ENCODE assay signal across 16 cellular contexts in the genomic region with DNA sequence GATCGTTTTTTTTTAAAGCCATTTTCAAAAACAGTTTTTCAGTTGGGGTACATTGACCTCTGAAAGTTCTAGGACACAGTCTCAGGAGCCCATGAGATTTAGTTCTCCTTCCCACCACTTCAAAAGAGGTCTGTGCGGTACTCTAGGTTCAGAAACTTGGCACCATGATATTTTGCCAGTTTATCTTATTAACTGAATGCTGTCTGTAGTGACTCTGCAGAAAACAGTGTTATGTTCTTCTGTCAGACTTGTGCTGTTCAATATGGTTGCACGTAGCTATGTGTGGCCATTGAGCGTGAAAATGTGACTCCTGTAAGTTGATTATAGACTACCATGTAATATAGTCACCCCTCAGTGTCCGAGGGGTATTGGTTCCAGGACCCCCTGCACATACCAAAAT.
"Had no signal": no experiment of that assay in that cellular context is flagged by ENCODE, and none has a peak within 500 bp of the region (broad histone marks: within the 10 kb centered on the region; RNA-seq: fewer than 3 reads in every experiment).

No MANE protein-coding gene starts in this region.

- H3K27ac Mint-ChIP-seq: activated CD4-positive, alpha-beta memory T cell treated with anti-CD3 and anti-CD28 coated beads for 36 hours; activated naive CD4-positive, alpha-beta T cell treated with anti-CD3 and anti-CD28 coated beads, Interleukin-2, amount 50 U/mL, for 72 hours; nephron; stimulated activated memory B cell treated with anti-CD40 and anti-IgM and Interleukin-4, amounts not matched to agents 10 μg/mL and 1 μg/mL and 100 μg/mL, for 72 hours had no signal

- H3K4me3 Mint-ChIP-seq: activated CD4-positive, alpha-beta memory T cell treated with anti-CD3 and anti-CD28 coated beads for 36 hours; activated T-cell treated with anti-CD3 and anti-CD28 coated beads, Interleukin-2, amount 50 U/mL, for 4 hours; nephron; stimulated activated memory B cell treated with anti-CD40 and anti-IgM and Interleukin-4, amounts not matched to agents 10 μg/mL and 1 μg/mL and 100 μg/mL, for 72 hours had no signal

- ATAC-seq: activated naive CD4-positive, alpha-beta T cell treated with anti-CD3 and anti-CD28 coated beads, Interleukin-2, amount 50 U/mL, for 72 hours; activated T-cell treated with anti-CD3 and anti-CD28 coated beads, Interleukin-2, amount 50 U/mL, for 4 hours; SK-N-SH treated with all-trans-retinoic acid at 6 μM for 48 hours; stimulated activated memory B cell treated with anti-CD40 and anti-IgM and Interleukin-4, amounts not matched to agents 10 μg/mL and 1 μg/mL and 100 μg/mL, for 72 hours had no signal

- H3K4me3 ChIP-seq: esophagus muscularis mucosa, psoas muscle, tibial artery had no signal

- H3K4me1 Mint-ChIP-seq: stimulated activated memory B cell treated with anti-CD40 and anti-IgM and Interleukin-4, amounts not matched to agents 10 μg/mL and 1 μg/mL and 100 μg/mL, for 72 hours had no signal

- H3K27ac ChIP-seq: WERI-Rb-1 had no signal

- DNase-seq: activated CD4-positive, alpha-beta memory T cell treated with anti-CD3 and anti-CD28 coated beads for 36 hours; activated effector memory CD4-positive, alpha-beta T cell treated with Interleukin-2 at 50 U/mL for 16 hours; activated T-cell treated with anti-CD3 and anti-CD28 coated beads, Interleukin-2, amount 50 U/mL, for 4 hours; caudate nucleus; mesendoderm; occipital lobe; psoas muscle; T-helper 1 cell; T1000; tibial artery; WERI-Rb-1 had no signal

- H3K27me3 ChIP-seq: esophagus muscularis mucosa, tibial artery had no signal

- H3K36me3 ChIP-seq: esophagus muscularis mucosa, WERI-Rb-1 had no signal

- H3K27me3 Mint-ChIP-seq: activated CD4-positive, alpha-beta memory T cell treated with anti-CD3 and anti-CD28 coated beads for 36 hours; stimulated activated memory B cell treated with anti-CD40 and anti-IgM and Interleukin-4, amounts not matched to agents 10 μg/mL and 1 μg/mL and 100 μg/mL, for 72 hours had no signal
